8 cellular contexts compared by ENCODE assay signal in genomic region chr11:114026355-114026754, GRCh38. TPM values are rescaled to one million over a fixed set of nuclear protein-coding genes. Genes with fewer than 3 reads are reported as not detected.
DNase-seq lines count a peak whose midpoint lies in the region; ATAC-seq and TF ChIP-seq lines count a peak whose summit lies in the region.

No MANE protein-coding gene starts in this region.

- intact Hi-C loops in left ventricle myocardium inferior (cut with micrococcal nuclease): no loop called here
- intact Hi-C loops in heart left ventricle (cut with DNase I): loop anchor here in 4 of 10 donors (10.0 kb wide), 2 partner anchors 122 to 132 kb away; partner anchors contain the start of gene HTR3B (in 2 of the 4)
- intact Hi-C loops in lower leg skin (cut with DNase I; ENCODE audit: low total_unique reads): no loop called here

- ATAC-seq in heart left ventricle: no peak
- peak; percentile 47 for ATAC-seq in stimulated activated naive CD8-positive, alpha-beta T cell treated with anti-CD3 and anti-CD28 coated beads, Interleukin-15, Interleukin-2, amounts not matched to agents 100 U/mL and 50 U/mL, for 24 hours
- ATAC-seq in GM18858 (IDR thresholded peaks at IDR 0.05; ENCODE audit: unreplicated experiment): no peak

- H3K4me3 ChIP-seq in left ventricle myocardium inferior: no peak overlapping the region
- no peak overlapping the region for H3K4me3 ChIP-seq in heart left ventricle
- no peak overlapping the region for H3K4me3 ChIP-seq in Peyer's patch
- no peak overlapping the region for H3K4me3 ChIP-seq in epithelial cell of proximal tubule (ENCODE audit: low read depth, low read length)
- H3K4me3 ChIP-seq in lower leg skin (ENCODE audit: low read depth, poor library complexity, severe bottlenecking): no peak overlapping the region

- peaks cover 13% of the 10 kb centered on the region for H3K4me1 ChIP-seq in left ventricle myocardium inferior
- H3K4me1 ChIP-seq in heart left ventricle: peaks cover 0 to 12% (median 0%) of the 10 kb centered on the region in 12 donors
- H3K4me1 ChIP-seq in Peyer's patch: no peaks in the 10 kb centered on the region

- TF ChIP-seq CTCF in left ventricle myocardium inferior (IDR thresholded peaks at IDR 0.05; ENCODE audit: borderline replicate concordance) (peak; percentile 24), heart left ventricle (IDR thresholded peaks at IDR 0.05) (peak in 1 of 12 donors; percentile 4), Peyer's patch (IDR thresholded peaks at IDR 0.05) (peak in 3 of 6 experiments; percentile 6 to 21 (median 10)), epithelial cell of proximal tubule (conservative IDR thresholded peaks at IDR 0.05; ENCODE audit: low read depth, low read length) (peak; percentile 47), lower leg skin (IDR thresholded peaks at IDR 0.05) (no peak)

- 33 to 67% (median 48%) methylated on average over 1 of the region's 1 CpG for WGBS in heart left ventricle, 4 donors
- WGBS in lower leg skin, 2 donors: 40 to 43% methylated on average over 1 of the region's 1 CpG

- DNase-seq in left ventricle myocardium inferior (no peak), heart left ventricle (no peak), Peyer's patch (peak in 2 of 3 donors; percentile 67 to 76), epithelial cell of proximal tubule (ENCODE audit: low read depth) (no peak), retina (no peak), lower leg skin (ENCODE audit: low spot score in 2 of 2) (no peak)
- peak; percentile 17 for DNase-seq in stimulated activated naive CD8-positive, alpha-beta T cell treated with anti-CD3 and anti-CD28 coated beads, Interleukin-15, Interleukin-2, amounts not matched to agents 100 U/mL and 50 U/mL, for 24 hours

- no peaks in the 10 kb centered on the region for H3K27me3 ChIP-seq in left ventricle myocardium inferior (ENCODE audit: low read depth)
- H3K27me3 ChIP-seq in heart left ventricle: peaks cover 0 to 3% (median 0%) of the 10 kb centered on the region in 9 donors
- no peaks in the 10 kb centered on the region for H3K27me3 ChIP-seq in Peyer's patch

- TF ChIP-seq POLR2A in heart left ventricle (IDR thresholded peaks at IDR 0.05): no peak
- no peak for TF ChIP-seq POLR2A in Peyer's patch (IDR thresholded peaks at IDR 0.05)
- no peak for TF ChIP-seq POLR2A in lower leg skin (IDR thresholded peaks at IDR 0.05)

- H3K36me3 ChIP-seq in left ventricle myocardium inferior (no peaks in the 10 kb centered on the region), heart left ventricle (no peaks in the 10 kb centered on the region), Peyer's patch (no peaks in the 10 kb centered on the region)

- H3K27ac ChIP-seq in left ventricle myocardium inferior (replicated peaks): no peak overlapping the region
- peak overlapping the region in 1 of 12 donors; percentile 63 for H3K27ac ChIP-seq in heart left ventricle
- H3K27ac ChIP-seq in Peyer's patch: no peak overlapping the region

- H3K9me3 ChIP-seq in left ventricle myocardium inferior (replicated peaks) (no peaks in the 10 kb centered on the region), heart left ventricle (no peaks in the 10 kb centered on the region), Peyer's patch (no peaks in the 10 kb centered on the region)

RNA-seq across cellular contexts. Expression of gene ZBTB16, which starts 33.2 kb away (rescaled TPM):
- total RNA-seq in left ventricle myocardium inferior (64.5 TPM), heart left ventricle (100 to 1,000 TPM in 2 of 9 donors, 10 to 100 TPM in 7; 15.3 to 130 (median 62.8) TPM), Peyer's patch (100 to 1,000 TPM in 3 of 4 donors, 10 to 100 TPM in 1; 84.8 to 257 (median 155) TPM), epithelial cell of proximal tubule (0.17 TPM in 1 of 2 replicates, not detected in the other), lower leg skin (100 to 1,000 TPM; 167 to 369 (median 233) TPM)
- 10 to 100 TPM; 44.0 to 86.1 TPM for polyA plus RNA-seq in heart left ventricle

RNA-seq across cellular contexts. Expression of gene HTR3A, which starts 51.4 kb away (rescaled TPM):
- total RNA-seq in left ventricle myocardium inferior: not detected
- total RNA-seq in heart left ventricle: under 1 TPM in 1 of 9 donors, not detected in 8; 0.23 TPM
- under 1 TPM in 1 of 2 donors, not detected in 1; 0.15 TPM for polyA plus RNA-seq in heart left ventricle
- total RNA-seq in Peyer's patch: 1 to 10 TPM in 1 of 4 donors, under 1 TPM in 2, not detected in 1; 0.80 to 1.7 (median 0.95) TPM
- total RNA-seq in epithelial cell of proximal tubule: 0.17 and 0.29 TPM in 2 replicates
- under 1 TPM in 3 of 4 donors, not detected in 1; 0.15 to 0.55 (median 0.42) TPM for total RNA-seq in lower leg skin

Comparison
In these comparisons a context has a peak if more than half of its experiments do, and no peak if none do; other contexts are left out.
1. DNase-seq: peak in Peyer's patch (2 of 3) and stimulated activated naive CD8-positive, alpha-beta T cell treated with anti-CD3 and anti-CD28 coated beads, Interleukin-15, Interleukin-2, amounts not matched to agents 100 U/mL and 50 U/mL, for 24 hours (single experiment); none in left ventricle myocardium inferior (single experiment), heart left ventricle (0 of 5), epithelial cell of proximal tubule (single experiment), retina (single experiment) and lower leg skin (0 of 2).
2. CTCF ChIP-seq: peak in left ventricle myocardium inferior (single experiment) and epithelial cell of proximal tubule (single experiment); none in lower leg skin (0 of 3).
3. RNA of gene ZBTB16, which starts 33.2 kb away (total RNA-seq): 167 to 369 TPM in lower leg skin, 84.8 to 257 TPM in Peyer's patch, 64.5 TPM in left ventricle myocardium inferior (single experiment) and 15.3 to 130 TPM in heart left ventricle; 0.17 TPM in epithelial cell of proximal tubule; every median in the first group is over 10 times any median in the second.